In the genomic region with DNA sequence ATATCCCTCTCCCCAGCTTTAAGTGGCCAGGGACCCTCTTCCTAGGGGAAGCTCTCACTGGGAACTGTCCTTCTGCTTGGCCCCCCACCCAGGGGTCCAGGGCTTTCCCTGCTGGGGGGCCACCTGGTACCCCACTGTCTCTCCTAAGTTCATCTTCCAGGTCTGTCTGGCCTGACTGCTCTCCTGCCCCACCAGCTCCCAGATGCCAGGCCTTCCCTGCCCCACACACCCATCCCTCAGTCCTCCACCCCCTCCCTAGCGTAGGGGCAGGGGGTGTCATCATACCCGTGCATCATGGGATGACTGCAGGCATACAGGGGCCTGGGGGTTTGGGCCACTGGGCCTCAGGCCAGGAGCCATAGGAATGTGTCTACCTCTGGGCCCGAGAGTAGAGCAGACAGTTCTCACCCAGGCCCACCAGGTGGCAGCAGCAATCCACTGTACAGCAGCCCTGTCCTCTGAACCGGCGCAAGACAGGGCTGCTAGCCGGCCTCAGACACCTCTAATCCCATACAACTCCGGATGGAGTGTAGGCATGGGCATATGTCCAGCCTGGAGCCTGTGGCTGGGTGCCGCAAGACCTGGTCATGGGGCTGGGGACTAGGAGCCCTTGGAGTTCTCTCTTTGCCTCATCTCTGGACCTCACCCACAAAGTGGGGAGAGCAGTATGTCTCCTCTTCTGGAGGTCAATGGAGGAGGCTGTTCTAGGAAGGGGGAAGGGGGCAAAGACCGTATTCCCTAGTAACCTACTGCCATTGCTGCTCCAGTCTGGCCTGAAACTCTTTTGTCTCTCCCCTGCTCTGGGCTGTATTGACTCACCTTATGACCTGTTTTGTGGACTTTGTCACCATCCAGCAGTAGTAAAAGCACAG, we compare ENCODE assay signal across 8 cellular contexts. TPM values are rescaled to one million over a fixed set of nuclear protein-coding genes. Genes with fewer than 3 reads are reported as not detected.
A peak's percentile ranks its signal among the peaks of the same experiment; 100 is the strongest.
DNase-seq lines count a peak whose midpoint lies in the region; ATAC-seq and TF ChIP-seq lines count a peak whose summit lies in the region.

No MANE protein-coding gene starts in this region.

- H3K36me3 Mint-ChIP-seq in activated T-helper 2 cell treated with anti-CD3 and anti-CD28 coated beads, Interferon-gamma antibody, Interleukin-2, Interleukin-4, amounts not matched to agents 10 μg/mL and 5 μg/mL and 100 μg/mL, durations not matched to agents 14 hours and 24 hours and 36 hours (ENCODE audit: low read depth) = no peaks in the 10 kb centered on the region

- ATAC-seq in GM21515 (IDR thresholded peaks at IDR 0.05; ENCODE audit: unreplicated experiment) = peak; percentile 81

- no peak for TF ChIP-seq POLR2A in thyroid gland (IDR thresholded peaks at IDR 0.05)

- no peaks in the 10 kb centered on the region for H4K20me1 ChIP-seq in KMS-11 (ENCODE audit: insufficient read depth)

- no peaks in the 10 kb centered on the region for H3K36me3 ChIP-seq in KMS-11 (ENCODE audit: insufficient read depth)
- no peaks in the 10 kb centered on the region for H3K36me3 ChIP-seq in thyroid gland

- 0 out of 2 replicates have a peak overlapping the region, but pooled peaks have one; percentile 38 for H2AFZ ChIP-seq in KMS-11 (ENCODE audit: low read depth)

- no peaks in the 10 kb centered on the region for H3K9me3 Mint-ChIP-seq in activated T-helper 2 cell treated with anti-CD3 and anti-CD28 coated beads, Interferon-gamma antibody, Interleukin-2, Interleukin-4, amounts not matched to agents 10 μg/mL and 5 μg/mL and 100 μg/mL, durations not matched to agents 14 hours and 24 hours and 36 hours

- H3K4me3 ChIP-seq in KMS-11 (IDR thresholded peaks at IDR 0.05; ENCODE audit: insufficient read depth, low read depth, low read length) (no peak overlapping the region), thyroid gland (replicated peaks in 1 of 3) (no peak overlapping the region)

- no peaks in the 10 kb centered on the region; the same call in 1 of the 2 replicates for H3K27me3 ChIP-seq in KMS-11 (ENCODE audit: insufficient read depth, low read depth)
- H3K27me3 ChIP-seq in thyroid gland = no peaks in the 10 kb centered on the region

- H3K9ac ChIP-seq in KMS-11 = no peak overlapping the region

- CTCF ChIA-PET in RWPE1 (lab: Yijun Ruan, JAX) = interaction anchor here (0.5 to 1.6 kb wide), 14 partner anchors 8 to 905 kb away, joined by 3 to 7 read pairs (median 4); a partner anchor contains a TSS

- H3K27me3 Mint-ChIP-seq in activated T-helper 2 cell treated with anti-CD3 and anti-CD28 coated beads, Interferon-gamma antibody, Interleukin-2, Interleukin-4, amounts not matched to agents 10 μg/mL and 5 μg/mL and 100 μg/mL, durations not matched to agents 14 hours and 24 hours and 36 hours (ENCODE audit: low read depth) = no peaks in the 10 kb centered on the region

- no peaks in the 10 kb centered on the region for H3K79me2 ChIP-seq in KMS-11 (ENCODE audit: insufficient read depth, low read depth)

- peaks cover 8% of the 10 kb centered on the region for H3K4me1 Mint-ChIP-seq in activated T-helper 2 cell treated with anti-CD3 and anti-CD28 coated beads, Interferon-gamma antibody, Interleukin-2, Interleukin-4, amounts not matched to agents 10 μg/mL and 5 μg/mL and 100 μg/mL, durations not matched to agents 14 hours and 24 hours and 36 hours (ENCODE audit: low read depth)

- POLR2A ChIA-PET in RWPE1 (lab: Yijun Ruan, JAX; ENCODE audit: low non-redundant PET) = no interaction called here

- H3K4me1 ChIP-seq in KMS-11 (ENCODE audit: low read depth, poor library complexity, severe bottlenecking) (peaks cover 18% of the 10 kb centered on the region), thyroid gland (peaks cover 0 to 4% of the 10 kb centered on the region in 2 donors)

- TF ChIP-seq CTCF in KMS-11 (conservative IDR thresholded peaks at IDR 0.05; ENCODE audit: low read depth, low read length) = peak; percentile 96
- TF ChIP-seq CTCF in RWPE1 (conservative IDR thresholded peaks at IDR 0.05; ENCODE audit: low read depth) = peak; percentile 91
- peak; percentile 58 to 99 (median 96) for TF ChIP-seq CTCF in thyroid gland (IDR thresholded peaks at IDR 0.05)

- WGBS in thyroid gland, 2 donors = 19 to 25% methylated on average over 2 to 4 of the region's 9 CpGs

- H3K9me3 ChIP-seq in thyroid gland = no peaks in the 10 kb centered on the region

- H3K27ac ChIP-seq in KMS-11 (no peak overlapping the region), RWPE1 (peak overlapping the region; percentile 20; the same call in 1 of the 2 replicates), thyroid gland (no peak overlapping the region)

- H3K27ac Mint-ChIP-seq in activated T-helper 2 cell treated with anti-CD3 and anti-CD28 coated beads, Interferon-gamma antibody, Interleukin-2, Interleukin-4, amounts not matched to agents 10 μg/mL and 5 μg/mL and 100 μg/mL, durations not matched to agents 14 hours and 24 hours and 36 hours = no peak overlapping the region

- intact Hi-C loops in activated T-helper 2 cell treated with anti-CD3 and anti-CD28 coated beads, Interferon-gamma antibody, Interleukin-2, Interleukin-4, amounts not matched to agents 10 μg/mL and 5 μg/mL and 100 μg/mL, durations not matched to agents 14 hours and 24 hours and 36 hours (cut with micrococcal nuclease) = no loop called here
- intact Hi-C loops in thyroid gland (cut with DNase I) = loop anchor here (5.0 to 10.0 kb wide), 4 partner anchors 102 to 298 kb away; no protein-coding TSS in a partner anchor

- DNase-seq in DMS53 (lab: John Stamatoyannopoulos, UW) (peak; percentile 89), RWPE1 (ENCODE audit: low spot score) (peak; percentile 75), foreskin melanocyte (peak; percentile 74), occipital lobe (lab: John Stamatoyannopoulos, UW) (peak; percentile 75), thyroid gland (peak; percentile 82 to 86)
- DNase-seq in activated T-helper 2 cell treated with anti-CD3 and anti-CD28 coated beads, Interferon-gamma antibody, Interleukin-2, Interleukin-4, amounts not matched to agents 10 μg/mL and 5 μg/mL and 100 μg/mL, durations not matched to agents 14 hours and 24 hours and 36 hours (ENCODE audit: low spot score) = peak; percentile 65

- no peak overlapping the region for H3K4me2 ChIP-seq in KMS-11

- H3K4me3 Mint-ChIP-seq in activated T-helper 2 cell treated with anti-CD3 and anti-CD28 coated beads, Interferon-gamma antibody, Interleukin-2, Interleukin-4, amounts not matched to agents 10 μg/mL and 5 μg/mL and 100 μg/mL, durations not matched to agents 14 hours and 24 hours and 36 hours (ENCODE audit: low read depth) = no peak overlapping the region

RNA-seq across cellular contexts. Expression of a gene that starts 10.0 kb away (rescaled TPM):
- 71.5 and 76.8 TPM in 2 replicates for total RNA-seq in activated T-helper 2 cell treated with anti-CD3 and anti-CD28 coated beads, Interferon-gamma antibody, Interleukin-2, Interleukin-4, amounts not matched to agents 10 μg/mL and 5 μg/mL and 100 μg/mL, durations not matched to agents 14 hours and 24 hours and 36 hours
- total RNA-seq in occipital lobe (49.3 TPM), thyroid gland (10 to 100 TPM; 67.2 to 92.9 (median 74.7) TPM)

RNA-seq across cellular contexts. Expression of a gene that starts 17.8 kb away (rescaled TPM):
- total RNA-seq in activated T-helper 2 cell treated with anti-CD3 and anti-CD28 coated beads, Interferon-gamma antibody, Interleukin-2, Interleukin-4, amounts not matched to agents 10 μg/mL and 5 μg/mL and 100 μg/mL, durations not matched to agents 14 hours and 24 hours and 36 hours = 20.4 and 20.7 TPM in 2 replicates
- total RNA-seq in occipital lobe = 16.2 TPM
- 1 to 10 TPM in 1 of 4 donors, under 1 TPM in 3; 0.13 to 1.9 (median 0.43) TPM for total RNA-seq in thyroid gland

RNA-seq across cellular contexts. Expression of a gene that starts 28.6 kb away (rescaled TPM):
- 0.76 and 0.87 TPM in 2 replicates for total RNA-seq in activated T-helper 2 cell treated with anti-CD3 and anti-CD28 coated beads, Interferon-gamma antibody, Interleukin-2, Interleukin-4, amounts not matched to agents 10 μg/mL and 5 μg/mL and 100 μg/mL, durations not matched to agents 14 hours and 24 hours and 36 hours
- total RNA-seq in occipital lobe = 14.2 TPM
- total RNA-seq in thyroid gland = 10 to 100 TPM in 1 of 4 donors, 1 to 10 TPM in 3; 5.1 to 10.6 (median 7.1) TPM

RNA-seq across cellular contexts. Expression of a gene that starts 36.9 kb away (rescaled TPM):
- total RNA-seq in activated T-helper 2 cell treated with anti-CD3 and anti-CD28 coated beads, Interferon-gamma antibody, Interleukin-2, Interleukin-4, amounts not matched to agents 10 μg/mL and 5 μg/mL and 100 μg/mL, durations not matched to agents 14 hours and 24 hours and 36 hours = 38.1 and 43.5 TPM in 2 replicates
- total RNA-seq in occipital lobe (11.1 TPM), thyroid gland (100 to 1,000 TPM in 2 of 4 donors, 10 to 100 TPM in 2; 40.6 to 135 (median 90.9) TPM)

RNA-seq across cellular contexts. Expression of a gene that starts 49.9 kb away (rescaled TPM):
- total RNA-seq in activated T-helper 2 cell treated with anti-CD3 and anti-CD28 coated beads, Interferon-gamma antibody, Interleukin-2, Interleukin-4, amounts not matched to agents 10 μg/mL and 5 μg/mL and 100 μg/mL, durations not matched to agents 14 hours and 24 hours and 36 hours = 77.8 and 82.8 TPM in 2 replicates
- total RNA-seq in occipital lobe (22.0 TPM), thyroid gland (1 to 10 TPM; 4.0 to 7.2 (median 6.2) TPM)
